1 cellular context compared by ENCODE assay signal in genomic region chr22:17903564-17904295, GRCh38.
TF ChIP-seq lines count a peak whose summit lies in the region.

No MANE protein-coding gene starts in this region.

TF ChIP-seq in GM23338, 12 proteins besides CTCF, POLR2A, EP300 and RAD21 (continued from another document):
- TF ChIP-seq ZNF462 (CRISPR knock-in tag; IDR thresholded peaks at IDR 0.05) (no peak), EZH2phosphoT487 (IDR thresholded peaks at IDR 0.05; ENCODE audit: unreplicated experiment) (no peak), CREB1 (CRISPR knock-in tag; IDR thresholded peaks at IDR 0.05; ENCODE audit: low read depth) (no peak), JUNB (IDR thresholded peaks at IDR 0.05; ENCODE audit: unreplicated experiment) (no peak), ZNF331 (CRISPR knock-in tag; IDR thresholded peaks at IDR 0.05; ENCODE audit: low read depth) (no peak), STAT1 (IDR thresholded peaks at IDR 0.05; ENCODE audit: unreplicated experiment) (no peak), NANOG (IDR thresholded peaks at IDR 0.05; ENCODE audit: borderline replicate concordance) (no peak), POLR2AphosphoS5 (IDR thresholded peaks at IDR 0.05; ENCODE audit: low read depth) (no peak), REST (IDR thresholded peaks at IDR 0.05; ENCODE audit: unreplicated experiment) (no peak), ZNF114 (CRISPR knock-in tag; IDR thresholded peaks at IDR 0.05) (no peak), EZH2 (IDR thresholded peaks at IDR 0.05; ENCODE audit: low read depth, unreplicated experiment) (no peak)
